Comparison of ENCODE assay signal across 8 cellular contexts in genomic region chr10:132420469-132421376, GRCh38. TPM values are rescaled to one million over a fixed set of nuclear protein-coding genes. Genes with fewer than 3 reads are reported as not detected.
DNase-seq lines count a peak whose midpoint lies in the region; ATAC-seq and TF ChIP-seq lines count a peak whose summit lies in the region.

No MANE protein-coding gene starts in this region.

- peak overlapping the region; percentile 88 for H3K27ac ChIP-seq in PC-9
- H3K27ac ChIP-seq in stomach: peak overlapping the region; percentile 95 to 97 (median 96)

- H3F3A ChIP-seq in PC-9 (ENCODE audit: insufficient read depth, low read depth): peaks cover 18% of the 10 kb centered on the region

- intact Hi-C loops in Right ventricle myocardium inferior (cut with DNase I) (loop anchor here (2.0 kb wide), 1 partner anchor 22 kb away; no protein-coding TSS in a partner anchor), cardiac septum (cut with DNase I) (no loop called here), PC-9 (cut with micrococcal nuclease; ENCODE audit: unreplicated experiment) (loop anchor here (1.0 kb wide), 2 partner anchors 21 to 26 kb away; no protein-coding TSS in a partner anchor), left cardiac atrium (cut with DNase I) (no loop called here), stomach (cut with DNase I; ENCODE audit: low total_unique reads) (no loop called here)

- DNase-seq in Right ventricle myocardium inferior (ENCODE audit: missing footprints): peak; percentile 79
- no peak for DNase-seq in cardiac septum (ENCODE audit: low spot score)
- peak; percentile 60 to 77 for DNase-seq in PC-9
- no peak for DNase-seq in left cardiac atrium
- peak; percentile 77 for DNase-seq in stomach
- no peak for DNase-seq in NCI-H526 treated with DMSO at 0.1 percent for 48 hours (lab: John Stamatoyannopoulos, UW)
- DNase-seq in NCI-H128 (lab: John Stamatoyannopoulos, UW; ENCODE audit: unreplicated experiment): no peak

- peaks cover 51% of the 10 kb centered on the region for H3K4me1 ChIP-seq in PC-9 (replicated peaks; ENCODE audit: insufficient read depth)
- peaks cover 59 to 87% (median 86%) of the 10 kb centered on the region in 4 donors for H3K4me1 ChIP-seq in stomach

- peak; percentile 48 for ATAC-seq in Right ventricle myocardium inferior
- ATAC-seq in left cardiac atrium: peak; percentile 51 to 57
- ATAC-seq in HG03469 (IDR thresholded peaks at IDR 0.05; ENCODE audit: unreplicated experiment): no peak

- peak overlapping the region; percentile 73 for H3K4me2 ChIP-seq in PC-9

- no peak for TF ChIP-seq CTCF in PC-9 (conservative IDR thresholded peaks at IDR 0.05)
- TF ChIP-seq CTCF in stomach (IDR thresholded peaks at IDR 0.05): peak in 1 of 7 experiments; percentile 3

- WGBS in stomach, 5 donors: 18 to 27% (median 22%) methylated on average over 12 to 25 of the region's 25 CpGs

- CTCF ChIA-PET in PC-9 (lab: Charles Lee): interaction anchor here (0.6 to 0.7 kb wide), 2 partner anchors 26 to 362 kb away, joined by 9 to 17 read pairs; no protein-coding TSS in a partner anchor

- no TSS peak for BruUV-seq in PC-9 (replicated peaks; lab: Mats Ljungman, UMichigan)

- no peaks in the 10 kb centered on the region for H3K27me3 ChIP-seq in PC-9 (ENCODE audit: insufficient read depth, low read depth)
- no peaks in the 10 kb centered on the region for H3K27me3 ChIP-seq in stomach

- no peak for TF ChIP-seq POLR2A in stomach (IDR thresholded peaks at IDR 0.05)

- H3K79me2 ChIP-seq in PC-9 (ENCODE audit: low read depth): peaks cover 2% of the 10 kb centered on the region; the same call in 1 of the 2 replicates

- POLR2A ChIA-PET in PC-9 (lab: Charles Lee; ENCODE audit: unreplicated experiment): interaction anchor here (0.6 kb wide), 3 partner anchors 12 to 439 kb away, joined by 3 to 8 read pairs (median 5); no protein-coding TSS in a partner anchor

- H3K36me3 ChIP-seq in PC-9 (ENCODE audit: low read depth): no peaks in the 10 kb centered on the region
- peaks cover 0 to 17% (median 6%) of the 10 kb centered on the region in 4 donors for H3K36me3 ChIP-seq in stomach

- no peaks in the 10 kb centered on the region for H3K9me2 ChIP-seq in PC-9 (ENCODE audit: insufficient read depth)

- TF ChIP-seq EP300 in stomach (IDR thresholded peaks at IDR 0.05): no peak

- H3K9me3 ChIP-seq in PC-9 (ENCODE audit: insufficient read depth, low read depth) (no peaks in the 10 kb centered on the region), stomach (no peaks in the 10 kb centered on the region)

- no peaks in the 10 kb centered on the region for H4K20me1 ChIP-seq in PC-9 (ENCODE audit: insufficient read depth)

- no peak overlapping the region for H2AFZ ChIP-seq in PC-9

- H3K4me3 ChIP-seq in PC-9 (peak overlapping the region; percentile 27; the same call in 1 of the 2 replicates), stomach (peak overlapping the region in 3 of 4 donors; percentile 9 to 18 (median 13))

RNA-seq across cellular contexts. Expression of gene PWWP2B, which starts 23.7 kb away (rescaled TPM):
- total RNA-seq in Right ventricle myocardium inferior (22.3 TPM), cardiac septum (14.3 TPM), PC-9 (2021) (16.9 and 20.6 TPM in 2 replicates), left cardiac atrium (10 to 100 TPM; 11.8 to 12.7 TPM), stomach (100 to 1,000 TPM in 1 of 5 donors, 10 to 100 TPM in 3, 1 to 10 TPM in 1; 8.5 to 167 (median 22.9) TPM)
- polyA plus RNA-seq in stomach: 10 to 100 TPM; 14.2 to 24.4 (median 22.7) TPM

Comparison
In these comparisons a context has a peak if more than half of its experiments do, and no peak if none do; other contexts are left out.
1. DNase-seq: peak in Right ventricle myocardium inferior (single experiment), PC-9 (2 of 2) and stomach (single experiment); none in cardiac septum (single experiment), left cardiac atrium (single experiment), NCI-H526 treated with DMSO at 0.1 percent for 48 hours (single experiment) and NCI-H128 (single experiment).
2. intact Hi-C loops: an anchor here in Right ventricle myocardium inferior (2.0 kb wide) and PC-9 (1.0 kb wide); none called in cardiac septum, left cardiac atrium and stomach.